Comparison of ENCODE assay signal across 24 cellular contexts in the genomic region with DNA sequence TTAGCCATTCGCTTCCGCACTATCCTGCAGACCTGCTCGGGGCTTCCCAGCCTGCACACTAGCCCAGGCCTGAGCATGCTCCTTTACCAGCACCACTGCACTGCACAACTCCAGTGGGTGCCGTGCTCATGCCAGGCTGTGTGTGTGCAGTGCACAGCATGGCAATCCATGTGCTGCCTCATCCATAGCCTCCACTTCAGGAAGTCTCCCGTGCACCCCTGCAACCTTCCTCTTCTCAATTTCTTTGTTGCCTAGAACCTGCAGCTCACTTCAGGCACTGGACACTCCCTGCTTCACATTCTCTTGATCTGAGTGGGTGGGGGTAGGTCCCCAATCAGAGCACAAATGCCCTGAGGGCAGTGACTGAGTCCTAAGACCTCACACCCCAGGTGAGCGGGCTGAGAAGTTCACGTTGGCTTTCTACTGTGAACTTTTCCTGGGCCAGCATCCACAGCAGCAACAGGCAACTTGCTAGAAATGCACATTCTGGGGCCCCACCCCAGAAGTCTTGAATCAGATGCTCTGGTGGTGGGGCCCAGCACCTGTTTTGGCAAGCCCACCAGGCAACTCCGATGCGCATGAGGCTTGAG. TPM values are rescaled to one million over a fixed set of nuclear protein-coding genes. Genes with fewer than 3 reads are reported as not detected.
"Had no signal": no experiment of that assay in that cellular context is flagged by ENCODE, and none has a peak within 500 bp of the region (broad histone marks: within the 10 kb centered on the region; RNA-seq: fewer than 3 reads in every experiment).

No MANE protein-coding gene starts in this region.

- H3K4me3 ChIP-seq: esophagus muscularis mucosa, gastrocnemius medialis, heart right ventricle, left ventricle myocardium inferior, lower lobe of right lung, neural progenitor cell, pancreas, right lobe of liver, spleen, stomach, thoracic aorta had no signal

- DNase-seq: central memory CD4-positive, alpha-beta T cell; effector memory CD4-positive, alpha-beta T cell; gastrocnemius medialis; heart right ventricle; hypothalamus; left ventricle myocardium inferior; lower lobe of right lung; naive thymus-derived CD4-positive, alpha-beta T cell; nucleus accumbens; pancreas; right lobe of liver; spleen; stimulated activated naive CD4-positive, alpha-beta T cell; stomach; substantia nigra; trophoblast cell had no signal

- H3K4me2 ChIP-seq: neural progenitor cell had no signal

- H2AFZ ChIP-seq: neural progenitor cell had no signal

- H3K27ac ChIP-seq: epithelial cell of prostate, esophagus muscularis mucosa, gastrocnemius medialis, heart right ventricle, left ventricle myocardium inferior, lower lobe of right lung, neural progenitor cell, pancreas, right lobe of liver, spleen, stomach had no signal

- H3K9ac ChIP-seq: neural progenitor cell had no signal

- H3K9me3 ChIP-seq: esophagus muscularis mucosa, gastrocnemius medialis, left ventricle myocardium inferior, lower lobe of right lung, pancreas, right lobe of liver, spleen, stomach, thoracic aorta had no signal

- H3K27ac Mint-ChIP-seq: memory B cell; naive thymus-derived CD4-positive, alpha-beta T cell; progenitor cell of endocrine pancreas had no signal

- H3K9me3 Mint-ChIP-seq: memory B cell, neural progenitor cell had no signal

- ATAC-seq: lower lobe of right lung; naive thymus-derived CD4-positive, alpha-beta T cell; pancreas; right lobe of liver had no signal

- H3K4me1 ChIP-seq: gastrocnemius medialis, lower lobe of right lung, neural progenitor cell, pancreas, right lobe of liver had no signal

- H3K27me3 ChIP-seq: esophagus muscularis mucosa, gastrocnemius medialis, heart right ventricle, neural progenitor cell, pancreas, right lobe of liver, spleen, stomach had no signal

- H3K4me1 Mint-ChIP-seq: memory B cell had no signal

- H3K36me3 ChIP-seq: esophagus muscularis mucosa, gastrocnemius medialis, heart right ventricle, left ventricle myocardium inferior, lower lobe of right lung, neural progenitor cell, pancreas, right lobe of liver, spleen, stomach, thoracic aorta had no signal

- H3K4me3 Mint-ChIP-seq: memory B cell; naive thymus-derived CD4-positive, alpha-beta T cell; neural progenitor cell had no signal

- H3K36me3 Mint-ChIP-seq: memory B cell; naive thymus-derived CD4-positive, alpha-beta T cell; neural progenitor cell had no signal

RNA-seq across cellular contexts. Expression of gene ZBTB7C, which starts 53.6 kb away (rescaled TPM):
- total RNA-seq: fibroblast of villous mesenchyme, mononuclear cell had no signal
- polyA plus RNA-seq: naive thymus-derived CD4-positive, alpha-beta T cell had no signal
